11 cellular contexts compared by ENCODE assay signal in genomic region chr1:110477041-110477440, GRCh38. TPM values are rescaled to one million over a fixed set of nuclear protein-coding genes. Genes with fewer than 3 reads are reported as not detected.
DNase-seq lines count a peak whose midpoint lies in the region; ATAC-seq lines count a peak whose summit lies in the region.
"Had no signal": no experiment of that assay in that cellular context is flagged by ENCODE, and none has a peak within 500 bp of the region (broad histone marks: within the 10 kb centered on the region; RNA-seq: fewer than 3 reads in every experiment).

No MANE protein-coding gene starts in this region.

- H3K27ac ChIP-seq in epithelial cell of prostate = peak overlapping the region; percentile 55

- H3K36me3 Mint-ChIP-seq in naive thymus-derived CD8-positive, alpha-beta T cell = no peaks in the 10 kb centered on the region

- peak; percentile 88 for DNase-seq in Daoy (ENCODE audit: low read depth)
- peak; percentile 79 for DNase-seq in NCI-H226
- DNase-seq in epithelial cell of prostate (ENCODE audit: low read depth, low spot score) = peak; percentile 86
- peak; percentile 36 for DNase-seq in non-pigmented ciliary epithelial cell (ENCODE audit: low read depth)
- DNase-seq in stimulated activated CD4-positive, alpha-beta T cell treated with anti-CD3 and anti-CD28 coated beads, Interleukin-4, amount 100 ng/mL, for 24 hours = no peak
- no peak for DNase-seq in superior temporal gyrus (ENCODE audit: extremely low spot score)
- no peak for DNase-seq in naive thymus-derived CD8-positive, alpha-beta T cell
- DNase-seq in NCI-H1930 (lab: John Stamatoyannopoulos, UW) = no peak
- DNase-seq: amygdala, NCI-H2171 treated with DMSO at 0.1 percent for 48 hours had no signal

- no peak overlapping the region for H3K4me3 Mint-ChIP-seq in naive thymus-derived CD8-positive, alpha-beta T cell
- H3K4me3 Mint-ChIP-seq: stimulated activated naive CD8-positive, alpha-beta T cell treated with anti-CD3 and anti-CD28 coated beads, Interleukin-15, Interleukin-2, amounts not matched to agents 100 ng/mL and 50 ng/mL, for 24 hours had no signal

- POLR2A ChIA-PET in naive thymus-derived CD8-positive, alpha-beta T cell (lab: Charles Lee) = no interaction called here

- no peak overlapping the region for H3K27ac Mint-ChIP-seq in naive thymus-derived CD8-positive, alpha-beta T cell
- H3K27ac Mint-ChIP-seq: stimulated activated naive CD8-positive, alpha-beta T cell treated with anti-CD3 and anti-CD28 coated beads, Interleukin-15, Interleukin-2, amounts not matched to agents 100 ng/mL and 50 ng/mL, for 24 hours had no signal

- no peaks in the 10 kb centered on the region for H3K9me3 Mint-ChIP-seq in naive thymus-derived CD8-positive, alpha-beta T cell
- H3K9me3 Mint-ChIP-seq: stimulated activated naive CD8-positive, alpha-beta T cell treated with anti-CD3 and anti-CD28 coated beads, Interleukin-15, Interleukin-2, amounts not matched to agents 100 ng/mL and 50 ng/mL, for 24 hours had no signal

- ATAC-seq in naive thymus-derived CD8-positive, alpha-beta T cell = no peak

- H3K4me1 Mint-ChIP-seq in naive thymus-derived CD8-positive, alpha-beta T cell = no peaks in the 10 kb centered on the region

- H3K27me3 Mint-ChIP-seq in naive thymus-derived CD8-positive, alpha-beta T cell = peaks cover 0 to 10% (median 7%) of the 10 kb centered on the region in 5 donors

RNA-seq across cellular contexts. Expression of gene PROK1, which starts 26.1 kb away (rescaled TPM):
- total RNA-seq in Daoy (2014; rRNA removed; shearing (Covaris generic)) = not detected in 2 replicates
- total RNA-seq in naive thymus-derived CD8-positive, alpha-beta T cell = not detected
- not detected for polyA plus RNA-seq in naive thymus-derived CD8-positive, alpha-beta T cell

RNA-seq across cellular contexts. Expression of gene KCNA10, which starts 41.9 kb away (rescaled TPM):
- not detected in 2 replicates for total RNA-seq in Daoy (2014; rRNA removed; shearing (Covaris generic))
- total RNA-seq in naive thymus-derived CD8-positive, alpha-beta T cell = not detected
- polyA plus RNA-seq in naive thymus-derived CD8-positive, alpha-beta T cell = not detected

Comparison
In these comparisons a context has a peak if more than half of its experiments do, and no peak if none do; other contexts are left out.
1. DNase-seq: peak in Daoy (single experiment), NCI-H226 (single experiment), epithelial cell of prostate (single experiment) and non-pigmented ciliary epithelial cell (single experiment); none in stimulated activated CD4-positive, alpha-beta T cell treated with anti-CD3 and anti-CD28 coated beads, Interleukin-4, amount 100 ng/mL, for 24 hours (single experiment), superior temporal gyrus (single experiment), naive thymus-derived CD8-positive, alpha-beta T cell (0 of 10) and NCI-H1930 (0 of 2).